ENCODE assay signal across 1 cellular context in the genomic region with DNA sequence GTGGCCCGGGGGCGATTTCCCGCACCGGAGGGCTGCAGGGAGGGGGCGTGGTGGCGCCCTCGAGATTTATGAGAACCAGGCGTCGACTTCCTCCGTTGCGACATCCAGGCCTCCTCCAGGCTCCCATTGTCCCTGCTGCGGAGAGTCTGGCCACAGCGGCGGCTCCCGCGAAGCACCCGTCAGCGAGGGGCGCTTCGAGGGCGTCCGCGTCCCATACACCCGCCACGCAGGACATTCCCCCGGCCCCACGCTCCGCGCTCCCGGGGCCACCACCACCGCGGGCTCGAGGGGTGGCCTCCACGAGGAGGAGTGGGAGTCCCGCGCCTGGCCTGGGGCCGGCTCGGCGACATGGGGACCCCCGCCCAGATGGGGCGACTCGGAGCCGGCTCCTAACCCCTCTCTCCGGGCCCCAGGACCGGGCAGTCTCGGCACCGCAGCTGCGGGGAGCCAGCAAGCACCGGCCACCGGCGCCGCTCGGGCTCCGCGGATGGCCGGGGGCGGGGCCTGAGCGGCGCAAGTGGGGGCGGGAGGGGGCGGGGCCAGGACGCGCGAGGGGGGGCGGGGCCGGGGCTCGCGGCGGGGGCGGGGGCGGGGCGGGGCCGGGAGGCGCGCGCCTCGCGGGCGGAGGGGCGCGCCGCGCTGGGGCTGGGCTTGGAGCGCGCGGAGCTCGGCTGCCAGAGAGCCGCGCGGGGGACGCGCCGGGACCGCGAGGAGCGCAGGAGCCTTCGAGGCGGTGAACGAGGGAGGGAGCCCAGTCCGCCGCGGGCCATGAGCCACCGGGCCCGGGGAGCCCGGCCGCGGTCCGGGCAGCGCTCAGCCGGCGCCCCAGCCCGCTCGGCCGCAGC.
TF ChIP-seq lines count a peak whose summit lies in the region.

Gene SH2B2, plus strand, starts transcription at position 632 of the 845 bp plus-strand sequence. CDS start 13,683 bp downstream, outside the sequence.

TF ChIP-seq in HepG2, 621 proteins besides CTCF, POLR2A, EP300 and RAD21 (continued from another document and continues in another):
- TF ChIP-seq NFAT5 (CRISPR knock-in tag; IDR thresholded peaks at IDR 0.05) (0 out of 2 replicates have a peak, but pooled peaks have one; percentile 31), ZNF547 (CRISPR knock-in tag; IDR thresholded peaks at IDR 0.05) (peak; percentile 27; the same call in 1 of the 2 replicates), ZNF788 (CRISPR knock-in tag; IDR thresholded peaks at IDR 0.05; ENCODE audit: borderline replicate concordance) (peak; percentile 54; the same call in 1 of the 2 replicates), ASH2L (IDR thresholded peaks at IDR 0.05; ENCODE audit: insufficient read length, low read depth, low read length) (peak; percentile 52), ZNF577 (CRISPR knock-in tag; IDR thresholded peaks at IDR 0.05; ENCODE audit: borderline replicate concordance, low read depth) (no peak), ZNF143 (CRISPR knock-in tag; IDR thresholded peaks at IDR 0.05) (peak; percentile 9; the same call in 1 of the 2 replicates), ZNF772 (CRISPR knock-in tag; IDR thresholded peaks at IDR 0.05) (peak; percentile 61; the same call in 1 of the 2 replicates), ZSCAN25 (CRISPR knock-in tag; IDR thresholded peaks at IDR 0.05) (peak; percentile 96), PITX1 (CRISPR knock-in tag; IDR thresholded peaks at IDR 0.05) (peak; percentile 67), RBM39 (IDR thresholded peaks at IDR 0.05; ENCODE audit: low read depth, low read length, poor library complexity, severe bottlenecking) (peak; percentile 47), MXI1 (IDR thresholded peaks at IDR 0.05; ENCODE audit: borderline replicate concordance, low read depth, low read length) (peak; percentile 38; the same call in 1 of the 3 replicates), MYNN (CRISPR knock-in tag; IDR thresholded peaks at IDR 0.05; ENCODE audit: low read depth) (peak; percentile 13; the same call in 1 of the 2 replicates), MIER2 (CRISPR knock-in tag; IDR thresholded peaks at IDR 0.05) (no peak), KLF16 (CRISPR knock-in tag; IDR thresholded peaks at IDR 0.05) (peak in 1 of 2 experiments; percentile 22; a peak in 1 of 4 replicates), HNRNPL (IDR thresholded peaks at IDR 0.05; ENCODE audit: low read depth, low read length) (peak; percentile 10; the same call in 1 of the 2 replicates), ZNF460 (CRISPR knock-in tag; IDR thresholded peaks at IDR 0.05; ENCODE audit: borderline replicate concordance) (peak; percentile 14; the same call in 1 of the 2 replicates), HDAC1 (CRISPR knock-in tag; IDR thresholded peaks at IDR 0.05) (peak; percentile 56; the same call in 1 of the 2 replicates), MED1 (CRISPR knock-in tag; IDR thresholded peaks at IDR 0.05) (peak; percentile 48), MTF2 (CRISPR knock-in tag; IDR thresholded peaks at IDR 0.05; ENCODE audit: borderline replicate concordance) (peak; percentile 73; the same call in 1 of the 2 replicates), PCBP2 (optimal IDR thresholded peaks at IDR 0.05; ENCODE audit: low read depth, low read length, poor library complexity, severe bottlenecking) (no peak), ZNF580 (CRISPR knock-in tag; IDR thresholded peaks at IDR 0.05; ENCODE audit: borderline replicate concordance, low read depth) (peak; percentile 35; the same call in 1 of the 2 replicates), ZNF235 (CRISPR knock-in tag; IDR thresholded peaks at IDR 0.05; ENCODE audit: borderline replicate concordance) (0 out of 2 replicates have a peak, but pooled peaks have one; percentile 43), ZNF567 (CRISPR knock-in tag; IDR thresholded peaks at IDR 0.05; ENCODE audit: borderline replicate concordance) (no peak), ZSCAN20 (CRISPR knock-in tag; IDR thresholded peaks at IDR 0.05; ENCODE audit: borderline replicate concordance) (peak; percentile 77; the same call in 1 of the 2 replicates), HOXA3 (CRISPR knock-in tag; IDR thresholded peaks at IDR 0.05) (peak; percentile 55; the same call in 1 of the 2 replicates), HES4 (CRISPR knock-in tag; IDR thresholded peaks at IDR 0.05; ENCODE audit: borderline replicate concordance) (0 out of 2 replicates have a peak, but pooled peaks have one; percentile 59), ZNF317 (CRISPR knock-in tag; IDR thresholded peaks at IDR 0.05) (no peak; the same call in 1 of the 2 replicates), ZNF260 (CRISPR knock-in tag; IDR thresholded peaks at IDR 0.05; ENCODE audit: borderline replicate concordance, low read depth) (no peak), ZNF546 (CRISPR knock-in tag; conservative IDR thresholded peaks at IDR 0.05) (0 out of 2 replicates have a peak, but pooled peaks have one; percentile 24), GMEB2 (CRISPR knock-in tag; IDR thresholded peaks at IDR 0.05; ENCODE audit: low read depth) (no peak), ZNF383 (CRISPR knock-in tag; IDR thresholded peaks at IDR 0.05; ENCODE audit: borderline replicate concordance) (no peak), ZFX (CRISPR knock-in tag; IDR thresholded peaks at IDR 0.05; ENCODE audit: low read depth) (peak; percentile 80), TSC22D2 (CRISPR knock-in tag; IDR thresholded peaks at IDR 0.05; ENCODE audit: borderline replicate concordance) (peak; percentile 17; the same call in 1 of the 2 replicates), ATF7-NPFF (CRISPR knock-in tag; IDR thresholded peaks at IDR 0.05; ENCODE audit: low read depth) (peak; percentile 25; the same call in 1 of the 2 replicates), ZNF138 (CRISPR knock-in tag; IDR thresholded peaks at IDR 0.05; ENCODE audit: low read depth) (peak; percentile 20; the same call in 1 of the 2 replicates)
- TF ChIP-seq, protein P1, sequence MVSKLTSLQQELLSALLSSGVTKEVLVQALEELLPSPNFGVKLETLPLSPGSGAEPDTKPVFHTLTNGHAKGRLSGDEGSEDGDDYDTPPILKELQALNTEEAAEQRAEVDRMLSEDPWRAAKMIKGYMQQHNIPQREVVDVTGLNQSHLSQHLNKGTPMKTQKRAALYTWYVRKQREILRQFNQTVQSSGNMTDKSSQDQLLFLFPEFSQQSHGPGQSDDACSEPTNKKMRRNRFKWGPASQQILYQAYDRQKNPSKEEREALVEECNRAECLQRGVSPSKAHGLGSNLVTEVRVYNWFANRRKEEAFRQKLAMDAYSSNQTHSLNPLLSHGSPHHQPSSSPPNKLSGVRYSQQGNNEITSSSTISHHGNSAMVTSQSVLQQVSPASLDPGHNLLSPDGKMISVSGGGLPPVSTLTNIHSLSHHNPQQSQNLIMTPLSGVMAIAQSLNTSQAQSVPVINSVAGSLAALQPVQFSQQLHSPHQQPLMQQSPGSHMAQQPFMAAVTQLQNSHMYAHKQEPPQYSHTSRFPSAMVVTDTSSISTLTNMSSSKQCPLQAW (CRISPR knock-in tag; IDR thresholded peaks at IDR 0.05) = peak; percentile 57; the same call in 1 of the 2 replicates
- TF ChIP-seq, protein P2, sequence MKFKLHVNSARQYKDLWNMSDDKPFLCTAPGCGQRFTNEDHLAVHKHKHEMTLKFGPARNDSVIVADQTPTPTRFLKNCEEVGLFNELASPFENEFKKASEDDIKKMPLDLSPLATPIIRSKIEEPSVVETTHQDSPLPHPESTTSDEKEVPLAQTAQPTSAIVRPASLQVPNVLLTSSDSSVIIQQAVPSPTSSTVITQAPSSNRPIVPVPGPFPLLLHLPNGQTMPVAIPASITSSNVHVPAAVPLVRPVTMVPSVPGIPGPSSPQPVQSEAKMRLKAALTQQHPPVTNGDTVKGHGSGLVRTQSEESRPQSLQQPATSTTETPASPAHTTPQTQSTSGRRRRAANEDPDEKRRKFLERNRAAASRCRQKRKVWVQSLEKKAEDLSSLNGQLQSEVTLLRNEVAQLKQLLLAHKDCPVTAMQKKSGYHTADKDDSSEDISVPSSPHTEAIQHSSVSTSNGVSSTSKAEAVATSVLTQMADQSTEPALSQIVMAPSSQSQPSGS (CRISPR knock-in tag; IDR thresholded peaks at IDR 0.05) = 0 out of 2 replicates have a peak, but pooled peaks have one; percentile 27
- TF ChIP-seq, protein P3, sequence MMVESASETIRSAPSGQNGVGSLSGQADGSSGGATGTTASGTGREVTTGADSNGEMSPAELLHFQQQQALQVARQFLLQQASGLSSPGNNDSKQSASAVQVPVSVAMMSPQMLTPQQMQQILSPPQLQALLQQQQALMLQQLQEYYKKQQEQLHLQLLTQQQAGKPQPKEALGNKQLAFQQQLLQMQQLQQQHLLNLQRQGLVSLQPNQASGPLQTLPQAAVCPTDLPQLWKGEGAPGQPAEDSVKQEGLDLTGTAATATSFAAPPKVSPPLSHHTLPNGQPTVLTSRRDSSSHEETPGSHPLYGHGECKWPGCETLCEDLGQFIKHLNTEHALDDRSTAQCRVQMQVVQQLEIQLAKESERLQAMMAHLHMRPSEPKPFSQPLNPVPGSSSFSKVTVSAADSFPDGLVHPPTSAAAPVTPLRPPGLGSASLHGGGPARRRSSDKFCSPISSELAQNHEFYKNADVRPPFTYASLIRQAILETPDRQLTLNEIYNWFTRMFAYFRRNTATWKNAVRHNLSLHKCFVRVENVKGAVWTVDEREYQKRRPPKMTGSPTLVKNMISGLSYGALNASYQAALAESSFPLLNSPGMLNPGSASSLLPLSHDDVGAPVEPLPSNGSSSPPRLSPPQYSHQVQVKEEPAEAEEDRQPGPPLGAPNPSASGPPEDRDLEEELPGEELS (CRISPR knock-in tag; IDR thresholded peaks at IDR 0.05) = peak; percentile 20; the same call in 1 of the 2 replicates
- TF ChIP-seq, protein P4, sequence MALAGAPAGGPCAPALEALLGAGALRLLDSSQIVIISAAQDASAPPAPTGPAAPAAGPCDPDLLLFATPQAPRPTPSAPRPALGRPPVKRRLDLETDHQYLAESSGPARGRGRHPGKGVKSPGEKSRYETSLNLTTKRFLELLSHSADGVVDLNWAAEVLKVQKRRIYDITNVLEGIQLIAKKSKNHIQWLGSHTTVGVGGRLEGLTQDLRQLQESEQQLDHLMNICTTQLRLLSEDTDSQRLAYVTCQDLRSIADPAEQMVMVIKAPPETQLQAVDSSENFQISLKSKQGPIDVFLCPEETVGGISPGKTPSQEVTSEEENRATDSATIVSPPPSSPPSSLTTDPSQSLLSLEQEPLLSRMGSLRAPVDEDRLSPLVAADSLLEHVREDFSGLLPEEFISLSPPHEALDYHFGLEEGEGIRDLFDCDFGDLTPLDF (CRISPR knock-in tag; IDR thresholded peaks at IDR 0.05) = 0 out of 2 replicates have a peak, but pooled peaks have one; percentile 38
- TF ChIP-seq, protein P5, sequence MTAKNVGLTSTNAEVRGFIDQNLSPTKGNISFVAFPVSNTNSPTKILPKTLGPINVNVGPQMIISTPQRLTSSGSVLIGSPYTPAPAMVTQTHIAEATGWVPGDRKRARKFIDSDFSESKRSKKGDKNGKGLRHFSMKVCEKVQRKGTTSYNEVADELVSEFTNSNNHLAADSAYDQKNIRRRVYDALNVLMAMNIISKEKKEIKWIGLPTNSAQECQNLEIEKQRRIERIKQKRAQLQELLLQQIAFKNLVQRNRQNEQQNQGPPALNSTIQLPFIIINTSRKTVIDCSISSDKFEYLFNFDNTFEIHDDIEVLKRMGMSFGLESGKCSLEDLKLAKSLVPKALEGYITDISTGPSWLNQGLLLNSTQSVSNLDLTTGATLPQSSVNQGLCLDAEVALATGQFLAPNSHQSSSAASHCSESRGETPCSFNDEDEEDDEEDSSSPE (CRISPR knock-in tag; IDR thresholded peaks at IDR 0.05) = peak; percentile 65; the same call in 1 of the 2 replicates
